In the genomic region with DNA sequence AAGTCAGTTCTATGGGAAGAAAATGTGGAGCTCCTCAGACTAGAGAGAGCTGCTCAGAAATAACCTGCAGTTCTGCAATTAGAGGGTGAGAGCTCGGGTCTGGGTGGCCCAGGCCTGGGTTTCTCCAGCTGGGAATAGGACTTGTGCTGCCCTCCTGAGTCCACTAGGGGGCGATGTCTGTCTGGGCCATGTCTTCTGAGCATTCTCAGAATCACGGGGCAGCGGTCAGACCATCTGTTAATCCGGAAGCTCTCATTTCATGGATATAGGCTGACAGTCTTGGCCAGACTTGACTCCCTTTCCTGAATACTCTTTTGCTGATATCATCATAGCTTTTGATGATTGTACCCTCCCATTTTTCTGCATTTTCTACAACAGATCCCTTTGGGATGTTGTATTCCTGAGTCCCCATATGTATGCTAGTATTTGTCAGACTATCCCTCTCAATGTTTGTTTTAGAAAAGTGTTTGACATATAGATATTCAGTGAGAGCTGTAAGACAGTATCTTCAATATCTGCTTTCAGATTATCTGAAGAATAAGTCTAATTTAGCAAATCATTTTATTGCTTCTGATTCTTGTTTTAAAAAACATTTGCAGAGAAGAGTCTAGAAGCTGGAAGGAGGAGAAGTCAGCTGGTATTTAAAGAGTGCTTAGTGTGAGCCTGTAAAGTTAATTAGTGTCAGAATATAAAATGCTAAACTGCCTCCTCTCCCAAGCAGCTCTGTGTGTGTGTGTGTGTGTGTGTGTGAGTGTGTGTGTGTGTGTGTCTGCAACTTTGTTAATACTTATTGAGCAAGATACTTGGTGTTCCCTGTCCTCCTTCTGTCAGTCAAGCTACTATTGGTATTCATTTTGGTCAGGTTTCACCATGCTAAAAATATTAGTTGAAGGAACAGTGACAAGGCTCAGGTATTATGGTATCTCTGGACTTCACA, we compare ENCODE assay signal across 8 cellular contexts. TPM values are rescaled to one million over a fixed set of nuclear protein-coding genes. Genes with fewer than 3 reads are reported as not detected.
DNase-seq lines count a peak whose midpoint lies in the region; ATAC-seq, FAIRE-seq and TF ChIP-seq lines count a peak whose summit lies in the region.

No MANE protein-coding gene starts in this region.

- H3K36me3 ChIP-seq in testis (ENCODE audit: low read depth, missing control alignments): no peaks in the 10 kb centered on the region

- H3K4me1 ChIP-seq in foreskin keratinocyte: no peaks in the 10 kb centered on the region
- peaks cover 9% of the 10 kb centered on the region for H3K4me1 ChIP-seq in testis

- ATAC-seq in GM21825 (IDR thresholded peaks at IDR 0.05; ENCODE audit: unreplicated experiment): peak; percentile 80
- ATAC-seq in foreskin keratinocyte: peak; percentile 94

- H3K4me1 Mint-ChIP-seq in activated T-helper 1 cell treated with anti-CD3 and anti-CD28 coated beads, Interleukin-12 subunit alpha, Interleukin-12 subunit beta, Interleukin-2, Interleukin-4 antibody, amounts not matched to agents 30 ng/mL and 10 ng/mL and 1 ng/mL, durations not matched to agents 14 hours and 24 hours and 36 hours (ENCODE audit: low read depth): peaks cover 45% of the 10 kb centered on the region

- H3K4me3 ChIP-seq in testis: no peak overlapping the region

- H3K27ac ChIP-seq in foreskin keratinocyte (no peak overlapping the region), testis (peak overlapping the region in 1 of 2 donors; percentile 38)

- H3K4me3 Mint-ChIP-seq in activated T-helper 1 cell treated with anti-CD3 and anti-CD28 coated beads, Interleukin-12 subunit alpha, Interleukin-12 subunit beta, Interleukin-2, Interleukin-4 antibody, amounts not matched to agents 30 ng/mL and 10 ng/mL and 1 ng/mL, durations not matched to agents 14 hours and 24 hours and 36 hours: no peak overlapping the region

- FAIRE-seq in RCC 7860 (lab: Jason Lieb, UNC): no peak

- H3K27me3 Mint-ChIP-seq in activated T-helper 1 cell treated with anti-CD3 and anti-CD28 coated beads, Interleukin-12 subunit alpha, Interleukin-12 subunit beta, Interleukin-2, Interleukin-4 antibody, amounts not matched to agents 30 ng/mL and 10 ng/mL and 1 ng/mL, durations not matched to agents 14 hours and 24 hours and 36 hours (ENCODE audit: insufficient read depth): no peaks in the 10 kb centered on the region

- H3K27ac Mint-ChIP-seq in activated T-helper 1 cell treated with anti-CD3 and anti-CD28 coated beads, Interleukin-12 subunit alpha, Interleukin-12 subunit beta, Interleukin-2, Interleukin-4 antibody, amounts not matched to agents 30 ng/mL and 10 ng/mL and 1 ng/mL, durations not matched to agents 14 hours and 24 hours and 36 hours: no peak overlapping the region

- DNase-seq in EL (peak; percentile 88), KG1 (lab: John Stamatoyannopoulos, UW) (peak; percentile 87), RCC 7860 (ENCODE audit: low spot score) (peak; percentile 61), foreskin keratinocyte (peak in 1 of 2 donors; percentile 54), occipital lobe (lab: John Stamatoyannopoulos, UW) (peak; percentile 38), testis (peak; percentile 89)
- peak; percentile 63 for DNase-seq in activated T-helper 1 cell treated with anti-CD3 and anti-CD28 coated beads, Interleukin-12 subunit alpha, Interleukin-12 subunit beta, Interleukin-2, Interleukin-4 antibody, amounts not matched to agents 30 ng/mL and 10 ng/mL and 1 ng/mL, durations not matched to agents 14 hours and 24 hours and 36 hours (ENCODE audit: low spot score)

- H3K27me3 ChIP-seq in foreskin keratinocyte (no peaks in the 10 kb centered on the region), testis (no peaks in the 10 kb centered on the region)

- peaks cover 28% of the 10 kb centered on the region for H3K36me3 Mint-ChIP-seq in activated T-helper 1 cell treated with anti-CD3 and anti-CD28 coated beads, Interleukin-12 subunit alpha, Interleukin-12 subunit beta, Interleukin-2, Interleukin-4 antibody, amounts not matched to agents 30 ng/mL and 10 ng/mL and 1 ng/mL, durations not matched to agents 14 hours and 24 hours and 36 hours (ENCODE audit: low read depth)

- H3K9me3 ChIP-seq in testis: no peaks in the 10 kb centered on the region

- TF ChIP-seq CTCF in foreskin keratinocyte (conservative IDR thresholded peaks at IDR 0.05) (peak; percentile 78), testis (IDR thresholded peaks at IDR 0.05) (peak; percentile 77 to 95 (median 91))

- WGBS in testis, 2 donors: 16 to 29% methylated on average over 5 of the region's 5 CpGs

- intact Hi-C loops in activated T-helper 1 cell treated with anti-CD3 and anti-CD28 coated beads, Interleukin-12 subunit alpha, Interleukin-12 subunit beta, Interleukin-2, Interleukin-4 antibody, amounts not matched to agents 30 ng/mL and 10 ng/mL and 1 ng/mL, durations not matched to agents 14 hours and 24 hours and 36 hours (cut with micrococcal nuclease): loop anchor here (1.0 to 2.0 kb wide), 10 partner anchors 17 to 444 kb away; partner anchors contain the start of gene STARD3NL
- intact Hi-C loops in testis (cut with DNase I; ENCODE audit: low total_unique reads): loop anchor here (10.0 kb wide), 1 partner anchor 101 kb away; no protein-coding TSS in a partner anchor

- no peak for TF ChIP-seq POLR2A in testis (IDR thresholded peaks at IDR 0.05)

- H3K9me3 Mint-ChIP-seq in activated T-helper 1 cell treated with anti-CD3 and anti-CD28 coated beads, Interleukin-12 subunit alpha, Interleukin-12 subunit beta, Interleukin-2, Interleukin-4 antibody, amounts not matched to agents 30 ng/mL and 10 ng/mL and 1 ng/mL, durations not matched to agents 14 hours and 24 hours and 36 hours: no peaks in the 10 kb centered on the region

RNA-seq across cellular contexts. Expression of gene STARD3NL, which starts 38.0 kb away (rescaled TPM):
- 28.5 and 31.5 TPM in 2 replicates for total RNA-seq in activated T-helper 1 cell treated with anti-CD3 and anti-CD28 coated beads, Interleukin-12 subunit alpha, Interleukin-12 subunit beta, Interleukin-2, Interleukin-4 antibody, amounts not matched to agents 30 ng/mL and 10 ng/mL and 1 ng/mL, durations not matched to agents 14 hours and 24 hours and 36 hours
- total RNA-seq in foreskin keratinocyte (37.0 TPM in 2 replicates), occipital lobe (93.4 TPM), testis (10 to 100 TPM; 52.2 to 60.4 TPM)
- polyA plus RNA-seq in foreskin keratinocyte (25.3 and 28.8 TPM in 2 replicates), testis (ENCODE audit: insufficient read depth, low read depth, low replicate concordance) (66.1 TPM)
